ENCODE assay signal across 12 cellular contexts in the genomic region with DNA sequence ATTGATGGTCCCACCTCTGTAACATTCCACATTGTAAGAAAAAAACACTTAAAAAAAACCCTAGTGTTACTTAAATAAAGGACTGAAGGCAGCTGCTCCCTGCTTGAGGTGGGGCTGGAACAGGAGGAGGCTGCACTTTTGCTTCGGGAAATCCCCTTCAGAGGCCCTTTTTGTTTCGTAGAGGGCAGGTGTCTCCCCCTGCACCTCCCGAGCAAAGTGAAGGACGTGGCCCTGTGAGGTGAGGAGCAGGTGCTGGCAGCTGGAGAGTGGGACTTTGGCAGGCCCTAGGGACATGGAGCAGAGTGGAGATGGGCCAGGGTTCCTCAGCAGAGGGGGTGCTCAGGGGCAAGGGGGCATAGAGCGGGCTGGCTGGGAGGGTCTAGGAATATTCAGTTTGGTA. TPM values are rescaled to one million over a fixed set of nuclear protein-coding genes. Genes with fewer than 3 reads are reported as not detected.
DNase-seq lines count a peak whose midpoint lies in the region; ATAC-seq, FAIRE-seq and TF ChIP-seq lines count a peak whose summit lies in the region.
"Had no signal": no experiment of that assay in that cellular context is flagged by ENCODE, and none has a peak within 500 bp of the region (broad histone marks: within the 10 kb centered on the region; RNA-seq: fewer than 3 reads in every experiment).

No MANE protein-coding gene starts in this region.

- no peak overlapping the region for H3K27ac Mint-ChIP-seq in activated naive CD8-positive, alpha-beta T cell
- H3K27ac Mint-ChIP-seq: stimulated activated naive CD8-positive, alpha-beta T cell treated with anti-CD3 and anti-CD28 coated beads, Interleukin-15, Interleukin-2, amounts not matched to agents 100 ng/mL and 50 ng/mL, for 24 hours had no signal

- peak; percentile 35 for DNase-seq in GM06990 (ENCODE audit: extremely low read depth, insufficient read length)
- no peak for DNase-seq in small intestine
- no peak for DNase-seq in SJCRH30
- DNase-seq: COR-L47 had no signal

- H3K4me3 Mint-ChIP-seq in activated naive CD8-positive, alpha-beta T cell, result peak overlapping the region; percentile 64
- H3K4me3 Mint-ChIP-seq: stimulated activated naive CD8-positive, alpha-beta T cell treated with anti-CD3 and anti-CD28 coated beads, Interleukin-15, Interleukin-2, amounts not matched to agents 100 ng/mL and 50 ng/mL, for 24 hours had no signal

- H3K9me3 ChIP-seq in small intestine (ENCODE audit: control insufficient read depth, low read depth) (no peaks in the 10 kb centered on the region), SJCRH30 (replicated peaks) (0 out of 2 replicates have a peak, but pooled peaks cover 5% of the 10 kb centered on the region)
- H3K9me3 ChIP-seq: pancreas had no signal

- H3K4me1 ChIP-seq in small intestine (ENCODE audit: control insufficient read depth in 2 of 2, insufficient read depth in 1 of 2, low read depth in 1 of 2, low read length in 1 of 2) (no peaks in the 10 kb centered on the region), SJCRH30 (no peaks in the 10 kb centered on the region)
- H3K4me1 ChIP-seq: pancreas had no signal

- H3K36me3 ChIP-seq in GM06990 (ENCODE audit: control insufficient read depth, insufficient read depth, low read length), result no peaks in the 10 kb centered on the region; the same call in 1 of the 2 replicates
- no peaks in the 10 kb centered on the region for H3K36me3 ChIP-seq in small intestine (ENCODE audit: control insufficient read depth in 2 of 2, insufficient read depth in 2 of 2, low read length in 2 of 2)
- no peaks in the 10 kb centered on the region for H3K36me3 ChIP-seq in SJCRH30
- H3K36me3 ChIP-seq: pancreas had no signal

- ATAC-seq in GM19351 (IDR thresholded peaks at IDR 0.05; ENCODE audit: unreplicated experiment), result peak; percentile 79
- ATAC-seq in HG03457 (IDR thresholded peaks at IDR 0.05; ENCODE audit: unreplicated experiment), result peak; percentile 59
- ATAC-seq in HG03175 (IDR thresholded peaks at IDR 0.05; ENCODE audit: unreplicated experiment), result no peak
- no peak for ATAC-seq in GM18867 (IDR thresholded peaks at IDR 0.05; ENCODE audit: unreplicated experiment)

- H3K36me3 Mint-ChIP-seq in activated naive CD8-positive, alpha-beta T cell, result no peaks in the 10 kb centered on the region

- H3K27ac ChIP-seq in small intestine (ENCODE audit: low read depth in 1 of 2, low read length in 1 of 2) (no peak overlapping the region), SJCRH30 (no peak overlapping the region)
- H3K27ac ChIP-seq: pancreas had no signal

- peaks cover 13% of the 10 kb centered on the region for H3K4me1 Mint-ChIP-seq in activated naive CD8-positive, alpha-beta T cell (ENCODE audit: low read depth)

- no peaks in the 10 kb centered on the region for H3K9me3 Mint-ChIP-seq in activated naive CD8-positive, alpha-beta T cell (ENCODE audit: low read depth)
- H3K9me3 Mint-ChIP-seq: stimulated activated naive CD8-positive, alpha-beta T cell treated with anti-CD3 and anti-CD28 coated beads, Interleukin-15, Interleukin-2, amounts not matched to agents 100 ng/mL and 50 ng/mL, for 24 hours had no signal

- H3K4me3 ChIP-seq in GM06990 (replicated peaks; ENCODE audit: low read depth, low read length) (peak overlapping the region; percentile 19), small intestine (ENCODE audit: low read depth in 1 of 2, low read length in 2 of 2) (no peak overlapping the region), SJCRH30 (no peak overlapping the region)
- H3K4me3 ChIP-seq: pancreas had no signal

- 25 to 34% (median 25%) methylated on average over 5 of the region's 5 CpGs for WGBS in small intestine, 3 donors

- no peak for TF ChIP-seq CTCF in GM06990 (IDR thresholded peaks at IDR 0.05; ENCODE audit: insufficient read depth, low read length, poor library complexity, severe bottlenecking)

- no peaks in the 10 kb centered on the region for H3K27me3 ChIP-seq in GM06990 (replicated peaks; ENCODE audit: control insufficient read depth, insufficient read depth, low read length)
- H3K27me3 ChIP-seq in small intestine (ENCODE audit: control insufficient read depth in 2 of 2, insufficient read depth in 2 of 2, low read length in 2 of 2), result no peaks in the 10 kb centered on the region
- H3K27me3 ChIP-seq in SJCRH30, result 0 out of 2 replicates have a peak, but pooled peaks cover 4% of the 10 kb centered on the region
- H3K27me3 ChIP-seq: pancreas had no signal

- H3K27me3 Mint-ChIP-seq in activated naive CD8-positive, alpha-beta T cell, result peaks cover 2% of the 10 kb centered on the region

- no peak for FAIRE-seq in small intestine (lab: Jason Lieb, UNC)
- FAIRE-seq: islet of Langerhans, pancreas had no signal

RNA-seq across cellular contexts. Expression of gene WNT4, which starts 33.4 kb away (rescaled TPM):
- polyA plus RNA-seq in small intestine, result 1 to 10 TPM in 1 of 3 donors, under 1 TPM in 1, not detected in 1; 0.81 to 1.3 TPM
- 1.1 and 1.2 TPM in 2 replicates for total RNA-seq in SJCRH30 (2014; rRNA removed; shearing (Covaris generic))

Comparison
In these comparisons a context has a peak if more than half of its experiments do, and no peak if none do; other contexts are left out.
1. ATAC-seq: peak in GM19351 (single experiment) and HG03457 (single experiment); none in HG03175 (single experiment) and GM18867 (single experiment).